In genomic region chr11:64874841-64875240, GRCh38 we compare ENCODE assay signal across 8 cellular contexts. TPM values are rescaled to one million over a fixed set of nuclear protein-coding genes. Genes with fewer than 3 reads are reported as not detected.
DNase-seq lines count a peak whose midpoint lies in the region; ATAC-seq and TF ChIP-seq lines count a peak whose summit lies in the region.

No MANE protein-coding gene starts in this region.

- H3K27ac Mint-ChIP-seq in CD8-positive, alpha-beta T cell: peak overlapping the region; percentile 97

- peak overlapping the region; percentile 100 for H3K4me3 ChIP-seq in CD8-positive, alpha-beta T cell (ENCODE audit: low read depth, low read length)
- H3K4me3 ChIP-seq in Panc1 (ENCODE audit: low read depth in 2 of 2, low read length in 2 of 2): peak overlapping the region; percentile 88 to 99
- H3K4me3 ChIP-seq in esophagus squamous epithelium: peak overlapping the region in 2 of 4 donors; percentile 81 to 96
- H3K4me3 ChIP-seq in rectal smooth muscle tissue (ENCODE audit: low read length): peak overlapping the region; percentile 23

- no peaks in the 10 kb centered on the region for H3K27me3 ChIP-seq in CD8-positive, alpha-beta T cell (ENCODE audit: insufficient read depth, low read length)
- H3K27me3 ChIP-seq in Panc1 (ENCODE audit: control insufficient read depth, insufficient read depth, low read length) (no peaks in the 10 kb centered on the region), esophagus squamous epithelium (no peaks in the 10 kb centered on the region), rectal smooth muscle tissue (ENCODE audit: control insufficient read depth, insufficient read depth, low read length) (no peaks in the 10 kb centered on the region)

- TF ChIP-seq POLR2A in esophagus squamous epithelium (IDR thresholded peaks at IDR 0.05): no peak

- H3K4me1 Mint-ChIP-seq in CD8-positive, alpha-beta T cell (ENCODE audit: low read depth): peaks cover 78% of the 10 kb centered on the region

- POLR2A ChIA-PET in CD8-positive, alpha-beta T cell (lab: Charles Lee): interaction anchor here (0.8 to 27.7 kb wide), 6 partner anchors 11 to 130 kb away, joined by 3 to 810 read pairs (median 9); partner anchors contain the start of genes CDC42BPG and SF1
- POLR2A ChIA-PET in Panc1 (lab: Charles Lee): interaction anchor here (0.6 kb wide), 2 partner anchors 17 to 91 kb away, joined by 6 to 7 read pairs; no protein-coding TSS in a partner anchor

- in situ Hi-C loops in Panc1 (cut with HindIII; ENCODE audit: low pct_unique_long_range_greater_than_20kb, low sequenced_read_pairs): no loop called here

- WGBS in esophagus squamous epithelium, 2 donors: 38 to 72% methylated on average over 3 to 4 of the region's 16 CpGs

- peaks cover 34% of the 10 kb centered on the region for H3K36me3 ChIP-seq in CD8-positive, alpha-beta T cell (ENCODE audit: insufficient read depth, low read length)
- H3K36me3 ChIP-seq in Panc1 (ENCODE audit: control insufficient read depth, insufficient read depth, low read length) (peaks cover 9% of the 10 kb centered on the region), esophagus squamous epithelium (peaks cover 0 to 43% (median 12%) of the 10 kb centered on the region in 3 donors), rectal smooth muscle tissue (ENCODE audit: control insufficient read depth, insufficient read depth, low read length) (peaks cover 15% of the 10 kb centered on the region)

- ATAC-seq in CD8-positive, alpha-beta T cell: no peak
- ATAC-seq in Panc1 (no peak), GM21381 (IDR thresholded peaks at IDR 0.05; ENCODE audit: unreplicated experiment) (no peak)

- CTCF ChIA-PET in CD8-positive, alpha-beta T cell (lab: Charles Lee): interaction anchor here (1.0 to 30.0 kb wide), 6 partner anchors 13 to 623 kb away, joined by 3 to 1398 read pairs (median 14); partner anchors contain the start of gene CDC42BPG
- CTCF ChIA-PET in Panc1 (lab: Charles Lee): interaction anchor here (0.6 to 0.7 kb wide), 3 partner anchors 11 to 76 kb away, joined by 3 to 8 read pairs (median 5); no protein-coding TSS in a partner anchor

- peaks cover 71% of the 10 kb centered on the region for H3K36me3 Mint-ChIP-seq in CD8-positive, alpha-beta T cell

- intact Hi-C loops in CD8-positive, alpha-beta T cell (cut with DNase I, micrococcal nuclease): loop anchor here (5.0 kb wide), 3 partner anchors 113 to 558 kb away; partner anchors contain the start of genes NEAT1 (in 1 of the 2), PRDX5 (in 1 of the 2) and TRMT112 (in 1 of the 2)
- intact Hi-C loops in Panc1 (cut with micrococcal nuclease; ENCODE audit: unreplicated experiment): no loop called here
- intact Hi-C loops in esophagus squamous epithelium (cut with DNase I): no loop called here

- TF ChIP-seq CTCF in CD8-positive, alpha-beta T cell (IDR thresholded peaks at IDR 0.05): no peak
- TF ChIP-seq CTCF in Panc1 (IDR thresholded peaks at IDR 0.05): no peak
- TF ChIP-seq CTCF in esophagus squamous epithelium (IDR thresholded peaks at IDR 0.05): no peak

- peaks cover 79% of the 10 kb centered on the region for H3K4me1 ChIP-seq in CD8-positive, alpha-beta T cell (ENCODE audit: insufficient read depth, low read length)
- H3K4me1 ChIP-seq in Panc1 (ENCODE audit: control insufficient read depth, insufficient read depth, low read length) (peaks cover 59% of the 10 kb centered on the region), esophagus squamous epithelium (peaks cover 57 to 85% (median 67%) of the 10 kb centered on the region in 3 donors), rectal smooth muscle tissue (ENCODE audit: control insufficient read depth, insufficient read depth, low read length) (peaks cover 40% of the 10 kb centered on the region)

- H3K9ac ChIP-seq in rectal smooth muscle tissue (ENCODE audit: low read length): no peak overlapping the region

- no peaks in the 10 kb centered on the region for H3K27me3 Mint-ChIP-seq in CD8-positive, alpha-beta T cell (ENCODE audit: low read depth)

- no peaks in the 10 kb centered on the region for H3K9me3 ChIP-seq in CD8-positive, alpha-beta T cell (ENCODE audit: low read length)
- H3K9me3 ChIP-seq in Panc1 (ENCODE audit: control insufficient read depth, insufficient read depth, low read depth, low read length) (no peaks in the 10 kb centered on the region), esophagus squamous epithelium (no peaks in the 10 kb centered on the region)

- H3K27ac ChIP-seq in CD8-positive, alpha-beta T cell (ENCODE audit: low read depth, low read length): peak overlapping the region; percentile 60
- H3K27ac ChIP-seq in Panc1 (ENCODE audit: low read length) (peak overlapping the region; percentile 89), esophagus squamous epithelium (peak overlapping the region; percentile 37 to 91 (median 74)), rectal smooth muscle tissue (ENCODE audit: low read depth, low read length) (peak overlapping the region; percentile 23)

- no TSS peak for BruUV-seq in Panc1 (replicated peaks; lab: Mats Ljungman, UMichigan)

- H3K9me3 Mint-ChIP-seq in CD8-positive, alpha-beta T cell: no peaks in the 10 kb centered on the region

- no peak for DNase-seq in CD8-positive, alpha-beta T cell
- DNase-seq in Panc1 (ENCODE audit: low read depth, low spot score) (no peak), esophagus squamous epithelium (lab: John Stamatoyannopoulos, UW) (no peak), DMS53 treated with DMSO at 0.1 percent for 48 hours (lab: John Stamatoyannopoulos, UW; ENCODE audit: unreplicated experiment) (no peak), HuH-7.5 (ENCODE audit: low spot score) (no peak), occipital lobe (lab: John Stamatoyannopoulos, UW) (no peak)

- peak overlapping the region; percentile 95 for H3K4me3 Mint-ChIP-seq in CD8-positive, alpha-beta T cell

RNA-seq across cellular contexts. Expression of gene EHD1, which starts 3.6 kb away (rescaled TPM):
- total RNA-seq in CD8-positive, alpha-beta T cell: 100 to 1,000 TPM; 187 to 212 TPM
- total RNA-seq in Panc1 (2021; ENCODE audit: unreplicated experiment) (186 TPM), esophagus squamous epithelium (10 to 100 TPM; 29.5 to 44.0 (median 31.8) TPM), occipital lobe (22.9 TPM)
- polyA plus RNA-seq in Panc1 (2012; ENCODE audit: insufficient read length): 280 TPM

RNA-seq across cellular contexts. Expression of gene CDC42BPG, which starts 30.4 kb away (rescaled TPM):
- 1 to 10 TPM; 6.5 to 7.9 TPM for total RNA-seq in CD8-positive, alpha-beta T cell
- total RNA-seq in Panc1 (2021; ENCODE audit: unreplicated experiment) (4.1 TPM), esophagus squamous epithelium (10 to 100 TPM; 16.4 to 48.5 (median 25.0) TPM), occipital lobe (0.16 TPM)
- 3.1 TPM for polyA plus RNA-seq in Panc1 (2012; ENCODE audit: insufficient read length)

RNA-seq across cellular contexts. Expression of gene ATG2A, which starts 42.2 kb away (rescaled TPM):
- total RNA-seq in CD8-positive, alpha-beta T cell: 100 to 1,000 TPM; 285 to 311 TPM
- total RNA-seq in Panc1 (2021; ENCODE audit: unreplicated experiment) (28.8 TPM), esophagus squamous epithelium (10 to 100 TPM; 14.1 to 26.1 (median 19.6) TPM), occipital lobe (5.5 TPM)
- polyA plus RNA-seq in Panc1 (2012; ENCODE audit: insufficient read length): 32.7 TPM

RNA-seq across cellular contexts. Expression of gene PPP2R5B, which starts 49.6 kb away (rescaled TPM):
- total RNA-seq in CD8-positive, alpha-beta T cell: 10 to 100 TPM; 14.8 to 18.0 TPM
- 14.0 TPM for total RNA-seq in Panc1 (2021; ENCODE audit: unreplicated experiment)
- polyA plus RNA-seq in Panc1 (2012; ENCODE audit: insufficient read length): 21.5 TPM
- total RNA-seq in esophagus squamous epithelium: 10 to 100 TPM in 1 of 4 donors, 1 to 10 TPM in 3; 7.7 to 10.5 (median 8.6) TPM
- 22.8 TPM for total RNA-seq in occipital lobe

Comparison
In these comparisons a context has a peak if more than half of its experiments do, and no peak if none do; other contexts are left out.
1. H3K27ac ChIP-seq: peak in every context shown above with its lines; median percentile 89 in Panc1; 74 in esophagus squamous epithelium; 60 in CD8-positive, alpha-beta T cell; 23 in rectal smooth muscle tissue.
2. intact Hi-C loops: an anchor here in CD8-positive, alpha-beta T cell (5.0 kb wide); none called in Panc1 and esophagus squamous epithelium.